25 cellular contexts compared by ENCODE assay signal in genomic region chr5:59341155-59341554, GRCh38.
"Had no signal": no experiment of that assay in that cellular context is flagged by ENCODE, and none has a peak within 500 bp of the region (broad histone marks: within the 10 kb centered on the region; RNA-seq: fewer than 3 reads in every experiment).

No MANE protein-coding gene starts in this region.

- H3K4me1 ChIP-seq: stomach, suprapubic skin, testis, thyroid gland, tibial artery, tibial nerve, transverse colon, upper lobe of left lung, upper lobe of right lung, vagina had no signal

- H3K4me3 ChIP-seq: stomach, suprapubic skin, testis, thoracic aorta, thyroid gland, tibial artery, tibial nerve, transverse colon, upper lobe of left lung, upper lobe of right lung, vagina had no signal

- DNase-seq: stimulated activated CD4-positive, alpha-beta T cell treated with anti-CD3 and anti-CD28 coated beads, Interleukin-2, amount 100 ng/mL, for 48 hours; stimulated activated CD4-positive, alpha-beta T cell treated with anti-CD3 and anti-CD28 coated beads, Interleukin-4, amount 100 ng/mL, for 1 hour; stimulated activated CD4-positive, alpha-beta T cell treated with anti-CD3 and anti-CD28 coated beads, Interleukin-4, amount 100 ng/mL, for 24 hours; stimulated activated CD4-positive, alpha-beta T cell treated with anti-CD3 and anti-CD28 coated beads, Interleukin-4, amount 100 ng/mL, for 4 hours; stimulated activated CD8-positive, alpha-beta memory T cell treated with anti-CD3 and anti-CD28 coated beads, Interleukin-4, amount 100 ng/mL, for 48 hours; stimulated activated naive B cell treated with anti-CD40 and anti-IgM and Interleukin-4, amounts not matched to agents 10 μg/mL and 1 μg/mL and 100 μg/mL, for 72 hours; stimulated activated naive CD4-positive, alpha-beta T cell; stimulated activated naive CD4-positive, alpha-beta T cell treated with Interleukin-2 at 50 U/mL for 16 hours; stimulated activated naive CD8-positive, alpha-beta T cell treated with anti-CD3 and anti-CD28 coated beads, Interleukin-15, amount 100 ng/mL, for 72 hours; stimulated activated naive CD8-positive, alpha-beta T cell treated with anti-CD3 and anti-CD28 coated beads, Interleukin-15, Interleukin-2, amounts not matched to agents 100 U/mL and 50 U/mL, for 24 hours; stomach; substantia nigra; testis; thyroid gland; tibial artery; transverse colon; upper lobe of left lung; upper lobe of right lung had no signal

- H3K27ac ChIP-seq: stomach, suprapubic skin, testis, thoracic aorta, thyroid gland, tibial artery, tibial nerve, transverse colon, upper lobe of left lung, upper lobe of right lung, vagina had no signal

- H3K9me3 ChIP-seq: stomach, suprapubic skin, testis, thoracic aorta, thyroid gland, tibial artery, tibial nerve, transverse colon, upper lobe of left lung, upper lobe of right lung, vagina had no signal

- ATAC-seq: stimulated activated effector memory CD8-positive, alpha-beta T cell treated with anti-CD3 and anti-CD28 coated beads, Interleukin-12 subunit alpha, Interleukin-12 subunit beta, amount 100 ng/mL, for 72 hours; stimulated activated memory B cell treated with anti-CD40 and anti-IgM and Interleukin-4, amounts not matched to agents 10 μg/mL and 1 μg/mL and 100 μg/mL, for 72 hours; stimulated activated naive B cell treated with anti-CD40 and anti-IgM and Interleukin-4, amounts not matched to agents 10 μg/mL and 1 μg/mL and 100 μg/mL, for 72 hours; stimulated activated naive CD8-positive, alpha-beta T cell treated with anti-CD3 and anti-CD28 coated beads, Interleukin-15, amount 100 ng/mL, for 72 hours; stimulated activated naive CD8-positive, alpha-beta T cell treated with anti-CD3 and anti-CD28 coated beads, Interleukin-15, Interleukin-2, amounts not matched to agents 100 U/mL and 50 U/mL, for 24 hours; upper lobe of right lung had no signal

- H3K27me3 ChIP-seq: stomach, suprapubic skin, testis, thyroid gland, tibial artery, tibial nerve, transverse colon, upper lobe of left lung, upper lobe of right lung, vagina had no signal

- FAIRE-seq: urothelium cell line had no signal

- H3K36me3 ChIP-seq: stomach, suprapubic skin, thoracic aorta, thyroid gland, tibial artery, tibial nerve, transverse colon, upper lobe of left lung, upper lobe of right lung, vagina had no signal
